In genomic region chr15:74540761-74541493, GRCh38 we compare ENCODE assay signal across 8 cellular contexts. TPM values are rescaled to one million over a fixed set of nuclear protein-coding genes. Genes with fewer than 3 reads are reported as not detected.
DNase-seq lines count a peak whose midpoint lies in the region; ATAC-seq and TF ChIP-seq lines count a peak whose summit lies in the region.

Gene ARID3B (plus strand): TSS chr15:74541220. CDS start chr15:74543937, 2,717 bp downstream.

- POLR2A ChIA-PET in GM10248 (lab: Yijun Ruan, JAX), result interaction anchor here (0.5 to 1.6 kb wide), 8 partner anchors 10 to 934 kb away, joined by 3 to 8 read pairs (median 4); no protein-coding TSS in a partner anchor

- H3K4me3 ChIP-seq in suprapubic skin, result peak within 1 kb of the TSS; percentile 90

- no peak for TF ChIP-seq CTCF in GM10248 (IDR thresholded peaks at IDR 0.05; ENCODE audit: control extremely low read depth, extremely low read depth, low read depth, missing control alignments)
- TF ChIP-seq CTCF in suprapubic skin (IDR thresholded peaks at IDR 0.05), result no peak

- H3K27me3 ChIP-seq in suprapubic skin, result no peaks in the 10 kb centered on the region

- peak; percentile 96 for DNase-seq in GM10248 (ENCODE audit: extremely low spot score)
- DNase-seq in NCI-H1105 (lab: John Stamatoyannopoulos, UW), result peak; percentile 84
- peak; percentile 95 for DNase-seq in activated naive CD4-positive, alpha-beta T cell treated with anti-CD3 and anti-CD28 coated beads, Interleukin-2, amount 50 U/mL, for 16 hours
- peak; percentile 99 for DNase-seq in glomerular visceral epithelial cell (ENCODE audit: extremely low spot score)
- DNase-seq in occipital lobe (lab: John Stamatoyannopoulos, UW), result peak; percentile 95
- DNase-seq in suprapubic skin (ENCODE audit: low spot score in 2 of 2), result peak; percentile 98 to 99

- H3K27ac ChIP-seq in suprapubic skin, result peak within 1 kb of the TSS; percentile 56

- TF ChIP-seq POLR2A in suprapubic skin (IDR thresholded peaks at IDR 0.05), result no peak

- peaks cover 43% of the 10 kb centered on the region for H3K4me1 ChIP-seq in suprapubic skin

- CTCF ChIA-PET in GM10248 (lab: Yijun Ruan, JAX), result interaction anchor here (1.3 to 1.5 kb wide), 3 partner anchors 10 to 361 kb away, joined by 3 to 5 read pairs (median 3); no protein-coding TSS in a partner anchor

- TF ChIP-seq EP300 in suprapubic skin (IDR thresholded peaks at IDR 0.05), result no peak

- H3K36me3 ChIP-seq in suprapubic skin, result no peaks in the 10 kb centered on the region

- under 1% methylated on average over 42 of the region's 73 CpGs for WGBS in suprapubic skin

- ATAC-seq in HG02623 (IDR thresholded peaks at IDR 0.05; ENCODE audit: unreplicated experiment) (peak; percentile 87), SK-N-SH treated with all-trans-retinoic acid at 6 μM for 48 hours (peak; percentile 99)

- H3K9me3 ChIP-seq in suprapubic skin, result no peaks in the 10 kb centered on the region

TF ChIP-seq in SK-N-SH treated with all-trans-retinoic acid at 6 μM for 48 hours, 23 proteins besides CTCF, POLR2A, EP300 and RAD21:
- TF ChIP-seq ZFP3 (CRISPR knock-in tag; IDR thresholded peaks at IDR 0.05) (no peak), SNAI2 (CRISPR knock-in tag; IDR thresholded peaks at IDR 0.05) (0 out of 2 replicates have a peak, but pooled peaks have one; percentile 47)
TF ChIP-seq in SK-N-SH treated with all-trans-retinoic acid at 6 μM for 48 hours: peak in this region for 1.

RNA-seq across cellular contexts. Expression of gene ARID3B, which starts in this region (rescaled TPM):
- 8.3 TPM for total RNA-seq in occipital lobe
- total RNA-seq in suprapubic skin, result 10 to 100 TPM in 1 of 4 donors, 1 to 10 TPM in 3; 6.7 to 12.3 (median 8.4) TPM

Comparison
In these comparisons a context has a peak if more than half of its experiments do, and no peak if none do; other contexts are left out.
1. Peak in every context shown above with its lines: DNase-seq, ATAC-seq, H3K4me3 ChIP-seq and H3K27ac ChIP-seq.